ENCODE assay signal across 16 cellular contexts in genomic region chr10:69662173-69662685, GRCh38. TPM values are rescaled to one million over a fixed set of nuclear protein-coding genes. Genes with fewer than 3 reads are reported as not detected.
A peak's percentile ranks its signal among the peaks of the same experiment; 100 is the strongest.
DNase-seq lines count a peak whose midpoint lies in the region; ATAC-seq and TF ChIP-seq lines count a peak whose summit lies in the region.
"Had no signal": no experiment of that assay in that cellular context is flagged by ENCODE, and none has a peak within 500 bp of the region (broad histone marks: within the 10 kb centered on the region; RNA-seq: fewer than 3 reads in every experiment).

No MANE protein-coding gene starts in this region.

- H3K4me2 ChIP-seq in osteoblast (ENCODE audit: insufficient read depth, low read length) = no peak overlapping the region
- H3K4me2 ChIP-seq: BLaER1 had no signal

- no peak overlapping the region for H3K27ac ChIP-seq in osteoblast (ENCODE audit: low read depth, low read length)
- H3K27ac ChIP-seq: BLaER1, SK-N-MC had no signal

- no peaks in the 10 kb centered on the region for H3K79me2 ChIP-seq in osteoblast (ENCODE audit: insufficient read depth, low read length)

- H3K4me3 ChIP-seq in osteoblast (ENCODE audit: insufficient read depth, low read length) = no peak overlapping the region
- H3K4me3 ChIP-seq: BLaER1, SK-N-MC had no signal

- H4K20me1 ChIP-seq in osteoblast (ENCODE audit: insufficient read depth, low read length) = no peaks in the 10 kb centered on the region
- H4K20me1 ChIP-seq: BLaER1 had no signal

- H3K4me1 ChIP-seq in osteoblast (ENCODE audit: insufficient read depth, low read length) = no peaks in the 10 kb centered on the region

- no peak overlapping the region for H2AFZ ChIP-seq in osteoblast (ENCODE audit: low read length)

- peaks cover 42% of the 10 kb centered on the region for H3K27me3 ChIP-seq in osteoblast (ENCODE audit: insufficient read depth, low read length)
- H3K27me3 ChIP-seq: BLaER1 had no signal

- no peak for TF ChIP-seq CTCF in osteoblast (IDR thresholded peaks at IDR 0.05; ENCODE audit: extremely low read depth, low read depth, low read length)

- DNase-seq in DMS153 treated with DMSO at 0.1 percent for 48 hours (lab: John Stamatoyannopoulos, UW; ENCODE audit: unreplicated experiment) = peak; percentile 11
- no peak for DNase-seq in DMS153 (lab: John Stamatoyannopoulos, UW)
- DNase-seq in NCI-H146 (lab: John Stamatoyannopoulos, UW) = peak; percentile 6
- peak; percentile 25 for DNase-seq in cerebellar cortex (ENCODE audit: low spot score)
- peak; percentile 73 for DNase-seq in osteoblast (ENCODE audit: insufficient read length, low spot score, missing footprints)
- no peak for DNase-seq in activated CD4-positive, alpha-beta T cell treated with anti-CD3 and anti-CD28 coated beads for 4 hours
- DNase-seq: 8988T; CD8-positive, alpha-beta memory T cell; Karpas-422; NCI-H1105; NCI-H187; Right ventricle myocardium superior had no signal

- no peak for ATAC-seq in HG03565 (IDR thresholded peaks at IDR 0.05; ENCODE audit: unreplicated experiment)
- ATAC-seq in GM19467 (IDR thresholded peaks at IDR 0.05; ENCODE audit: unreplicated experiment) = no peak

- H3K9me3 ChIP-seq in osteoblast (ENCODE audit: low read depth, low read length) = no peaks in the 10 kb centered on the region
- H3K9me3 ChIP-seq: BLaER1 had no signal

- no peaks in the 10 kb centered on the region for H3K36me3 ChIP-seq in osteoblast (ENCODE audit: insufficient read depth, low read length)
- H3K36me3 ChIP-seq: BLaER1 had no signal

RNA-seq across cellular contexts. Expression of gene FAM241B, which starts 32.2 kb away (rescaled TPM):
- 0.36 TPM in 1 of 2 replicates, not detected in the other for total RNA-seq in osteoblast

Comparison
In these comparisons a context has a peak if more than half of its experiments do, and no peak if none do; other contexts are left out.
1. DNase-seq: peak in DMS153 treated with DMSO at 0.1 percent for 48 hours (single experiment), NCI-H146 (single experiment), cerebellar cortex (single experiment) and osteoblast (single experiment); none in DMS153 (single experiment) and activated CD4-positive, alpha-beta T cell treated with anti-CD3 and anti-CD28 coated beads for 4 hours (0 of 2).